In the genomic region with DNA sequence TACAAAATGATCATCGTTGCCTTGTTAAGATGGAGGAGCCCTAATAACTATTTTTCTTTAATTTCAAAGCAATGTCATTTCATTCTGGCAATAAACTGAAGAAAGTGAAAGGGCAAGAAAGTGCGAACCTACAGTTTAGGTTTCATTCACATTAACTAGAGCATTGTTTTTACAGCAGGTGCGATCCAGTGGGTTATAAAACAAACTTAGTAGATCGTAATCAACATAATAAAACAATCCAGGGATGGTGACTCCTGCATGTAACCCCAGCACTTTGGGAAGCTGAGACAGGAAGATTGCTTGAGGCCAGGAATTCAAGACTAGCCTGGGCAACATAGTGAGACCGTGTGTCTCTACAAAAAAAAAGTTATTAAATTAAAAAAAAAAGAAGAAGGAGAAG, we compare ENCODE assay signal across 24 cellular contexts. TPM values are rescaled to one million over a fixed set of nuclear protein-coding genes. Genes with fewer than 3 reads are reported as not detected.
DNase-seq lines count a peak whose midpoint lies in the region; ATAC-seq, FAIRE-seq and TF ChIP-seq lines count a peak whose summit lies in the region.
"Had no signal": no experiment of that assay in that cellular context is flagged by ENCODE, and none has a peak within 500 bp of the region (broad histone marks: within the 10 kb centered on the region; RNA-seq: fewer than 3 reads in every experiment).

No MANE protein-coding gene starts in this region.

- no peak for FAIRE-seq in small intestine (lab: Jason Lieb, UNC)
- FAIRE-seq: G401.6, HepG2, K562 had no signal

- H3K36me3 ChIP-seq in BLaER1 (peaks cover 6% of the 10 kb centered on the region; the same call in 1 of the 2 replicates), colonic mucosa (no peaks in the 10 kb centered on the region), small intestine (ENCODE audit: control insufficient read depth in 2 of 2, insufficient read depth in 2 of 2, low read length in 2 of 2) (no peaks in the 10 kb centered on the region)
- H3K36me3 ChIP-seq: HAP-1, MG63 had no signal

- TF ChIP-seq CTCF in colonic mucosa (IDR thresholded peaks at IDR 0.05): no peak

- peaks cover 12% of the 10 kb centered on the region for H3K4me1 ChIP-seq in BLaER1
- no peaks in the 10 kb centered on the region for H3K4me1 ChIP-seq in colonic mucosa
- H3K4me1 ChIP-seq in small intestine (ENCODE audit: control insufficient read depth in 2 of 2, insufficient read depth in 1 of 2, low read depth in 1 of 2, low read length in 1 of 2): peaks cover 0 to 5% of the 10 kb centered on the region in 2 donors
- H3K4me1 ChIP-seq: HAP-1 had no signal

- H3K4me3 ChIP-seq in BLaER1 (no peak overlapping the region), colonic mucosa (no peak overlapping the region), small intestine (ENCODE audit: low read depth in 1 of 2, low read length in 2 of 2) (no peak overlapping the region)
- H3K4me3 ChIP-seq: BLaER1 treated with 17β-estradiol and CSF1 and Interleukin-3, amounts not matched to agents 10 nM and 100 nM; HAP-1; K562; MG63 had no signal

- H3K4me2 ChIP-seq in BLaER1: peak overlapping the region; percentile 13; the same call in 1 of the 2 replicates

- H3K27me3 ChIP-seq in BLaER1 (no peaks in the 10 kb centered on the region), colonic mucosa (no peaks in the 10 kb centered on the region), small intestine (ENCODE audit: control insufficient read depth in 2 of 2, insufficient read depth in 2 of 2, low read length in 2 of 2) (no peaks in the 10 kb centered on the region)
- H3K27me3 ChIP-seq: BLaER1 treated with 17β-estradiol and CSF1 and Interleukin-3, amounts not matched to agents 10 nM and 100 nM; MG63 had no signal

- 20 to 66% (median 43%) methylated on average over 5 of the region's 5 CpGs for whole genome bisulfite sequencing in small intestine, 3 donors

- peaks cover 7% of the 10 kb centered on the region for H3K9me3 ChIP-seq in BLaER1
- no peaks in the 10 kb centered on the region for H3K9me3 ChIP-seq in colonic mucosa
- no peaks in the 10 kb centered on the region for H3K9me3 ChIP-seq in small intestine (ENCODE audit: control insufficient read depth, low read depth)
- H3K9me3 ChIP-seq: HAP-1, MG63 had no signal

- intact Hi-C loops in colonic mucosa (cut with DNase I): no loop called here

- H3K27ac Mint-ChIP-seq in IgD-negative memory B cell: peak overlapping the region; percentile 23 to 95 (median 77)
- no peak overlapping the region for H3K27ac Mint-ChIP-seq in stimulated activated naive CD8-positive, alpha-beta T cell treated with anti-CD3 and anti-CD28 coated beads, Interleukin-15, amount 100 ng/mL, for 72 hours
- H3K27ac Mint-ChIP-seq: CD4-positive, alpha-beta memory T cell; HFFc6 had no signal

- H3K4me3 Mint-ChIP-seq in IgD-negative memory B cell: peak overlapping the region in 1 of 4 donors; percentile 75
- no peak overlapping the region for H3K4me3 Mint-ChIP-seq in stimulated activated naive CD8-positive, alpha-beta T cell treated with anti-CD3 and anti-CD28 coated beads, Interleukin-15, amount 100 ng/mL, for 72 hours
- H3K4me3 Mint-ChIP-seq: CD4-positive, alpha-beta memory T cell; HFFc6 had no signal

- no peaks in the 10 kb centered on the region for H3K27me3 Mint-ChIP-seq in IgD-negative memory B cell
- peaks cover 6% of the 10 kb centered on the region for H3K27me3 Mint-ChIP-seq in stimulated activated naive CD8-positive, alpha-beta T cell treated with anti-CD3 and anti-CD28 coated beads, Interleukin-15, amount 100 ng/mL, for 72 hours
- H3K27me3 Mint-ChIP-seq: CD4-positive, alpha-beta memory T cell had no signal

- no peaks in the 10 kb centered on the region for H4K20me1 ChIP-seq in BLaER1
- H4K20me1 ChIP-seq: BLaER1 treated with 17β-estradiol and CSF1 and Interleukin-3, amounts not matched to agents 10 nM and 100 nM had no signal

- H3K9me3 Mint-ChIP-seq in IgD-negative memory B cell: no peaks in the 10 kb centered on the region
- peaks cover 0 to 6% of the 10 kb centered on the region in 2 donors for H3K9me3 Mint-ChIP-seq in stimulated activated naive CD8-positive, alpha-beta T cell treated with anti-CD3 and anti-CD28 coated beads, Interleukin-15, amount 100 ng/mL, for 72 hours
- H3K9me3 Mint-ChIP-seq: HFFc6 had no signal

- DNase-seq in colonic mucosa: peak; percentile 22
- peak; percentile 79 for DNase-seq in small intestine
- DNase-seq in stimulated activated naive CD8-positive, alpha-beta T cell treated with anti-CD3 and anti-CD28 coated beads, Interleukin-15, amount 100 ng/mL, for 72 hours: no peak
- no peak for DNase-seq in NCI-H526 treated with DMSO at 0.1 percent for 48 hours (lab: John Stamatoyannopoulos, UW)
- DNase-seq: CD4-positive, alpha-beta memory T cell; COR-L47; GOT3; HFFc6; Kasumi-1; MG63; NCI-H2029; NCI-H446 treated with DMSO at 0.1 percent for 48 hours; NCI-H526; SHP77 had no signal

- H3K27ac ChIP-seq in BLaER1: no peak overlapping the region
- no peak overlapping the region for H3K27ac ChIP-seq in colonic mucosa
- H3K27ac ChIP-seq in small intestine (ENCODE audit: low read depth in 1 of 2, low read length in 1 of 2): no peak overlapping the region
- H3K27ac ChIP-seq: BLaER1 treated with 17β-estradiol and CSF1 and Interleukin-3, amounts not matched to agents 10 nM and 100 nM; HL-60; RWPE1 had no signal

- no peak overlapping the region for H3K9ac ChIP-seq in BLaER1
- no peak overlapping the region for H3K9ac ChIP-seq in colonic mucosa (ENCODE audit: low read depth in 2 of 2, low read length in 2 of 2)
- H3K9ac ChIP-seq: BLaER1 treated with 17β-estradiol and CSF1 and Interleukin-3, amounts not matched to agents 10 nM and 100 nM had no signal

- peaks cover 7% of the 10 kb centered on the region for H3K36me3 Mint-ChIP-seq in IgD-negative memory B cell
- H3K36me3 Mint-ChIP-seq: CD4-positive, alpha-beta memory T cell had no signal

- peaks cover 34 to 44% (median 41%) of the 10 kb centered on the region in 3 donors for H3K4me1 Mint-ChIP-seq in IgD-negative memory B cell
- no peaks in the 10 kb centered on the region for H3K4me1 Mint-ChIP-seq in stimulated activated naive CD8-positive, alpha-beta T cell treated with anti-CD3 and anti-CD28 coated beads, Interleukin-15, amount 100 ng/mL, for 72 hours

- no peak for ATAC-seq in stimulated activated naive CD8-positive, alpha-beta T cell treated with anti-CD3 and anti-CD28 coated beads, Interleukin-15, amount 100 ng/mL, for 72 hours
- no peak for ATAC-seq in GM19324 (IDR thresholded peaks at IDR 0.05; ENCODE audit: low FRiP score, unreplicated experiment)
- ATAC-seq: HepG2, K562 had no signal

RNA-seq across cellular contexts. Expression of gene AP1S3, which starts 51.1 kb away (rescaled TPM):
- polyA plus RNA-seq in IgD-negative memory B cell (23.0 TPM), small intestine (1 to 10 TPM; 4.9 to 7.8 (median 5.0) TPM)
- 10 to 100 TPM in 1 of 2 donors, 1 to 10 TPM in 1; 8.8 to 12.0 TPM for total RNA-seq in colonic mucosa

Comparison
In these comparisons a context has a peak if more than half of its experiments do, and no peak if none do; other contexts are left out.
1. H3K27ac Mint-ChIP-seq: peak in IgD-negative memory B cell (3 of 3); none in stimulated activated naive CD8-positive, alpha-beta T cell treated with anti-CD3 and anti-CD28 coated beads, Interleukin-15, amount 100 ng/mL, for 72 hours (0 of 2).
2. DNase-seq: peak in colonic mucosa (single experiment) and small intestine (single experiment); none in stimulated activated naive CD8-positive, alpha-beta T cell treated with anti-CD3 and anti-CD28 coated beads, Interleukin-15, amount 100 ng/mL, for 72 hours (0 of 2) and NCI-H526 treated with DMSO at 0.1 percent for 48 hours (single experiment).